ENCODE assay signal across 23 cellular contexts in the genomic region with DNA sequence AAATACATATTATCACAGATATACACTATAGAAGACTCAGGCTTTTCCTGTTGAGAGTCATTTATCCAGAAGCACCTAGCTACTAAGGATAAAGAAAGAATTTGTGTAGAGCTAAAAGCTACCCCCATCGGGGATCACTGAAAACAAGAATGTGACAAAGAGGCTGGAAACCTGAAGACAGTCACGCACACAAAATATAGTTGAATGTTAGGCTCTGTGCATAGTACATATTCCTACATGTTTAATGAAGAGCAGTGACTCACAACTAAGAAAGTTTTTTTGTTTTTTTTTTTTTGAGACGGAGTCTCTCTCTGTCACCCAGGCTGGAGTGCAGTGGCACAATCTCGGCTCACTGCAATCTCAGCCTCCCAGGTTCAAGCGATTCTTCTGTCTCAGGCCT. TPM values are rescaled to one million over a fixed set of nuclear protein-coding genes. Genes with fewer than 3 reads are reported as not detected.
DNase-seq lines count a peak whose midpoint lies in the region; ATAC-seq and TF ChIP-seq lines count a peak whose summit lies in the region.
"Had no signal": no experiment of that assay in that cellular context is flagged by ENCODE, and none has a peak within 500 bp of the region (broad histone marks: within the 10 kb centered on the region; RNA-seq: fewer than 3 reads in every experiment).

No MANE protein-coding gene starts in this region.

- peak overlapping the region in 1 of 2 experiments; percentile 16; a peak in 1 of 4 replicates for H4K8ac ChIP-seq in IMR-90 (ENCODE audit: low read depth in 2 of 2, low read length in 2 of 2)

- DNase-seq in ELR (ENCODE audit: low read depth) = peak; percentile 68
- peak; percentile 38 for DNase-seq in IMR-90
- no peak for DNase-seq in mammary epithelial cell
- DNase-seq in osteoblast (ENCODE audit: insufficient read length, low spot score, missing footprints) = no peak
- no peak for DNase-seq in midbrain (lab: John Stamatoyannopoulos, UW)
- DNase-seq in thyroid gland = no peak
- DNase-seq: AML-193, H7, MV-4-11, NCI-H1417, NCI-H187, NCI-H2107, NCI-H2227 treated with DMSO at 0.1 percent for 48 hours, NCI-H510A treated with DMSO at 0.1 percent for 48 hours, NCI-H774, SHP77, T-helper 1 cell had no signal

- no peaks in the 10 kb centered on the region for H3K27me3 ChIP-seq in IMR-90 (ENCODE audit: control insufficient read depth, insufficient read depth, low read length)
- no peaks in the 10 kb centered on the region for H3K27me3 ChIP-seq in mammary epithelial cell (ENCODE audit: insufficient read depth, low read length)
- H3K27me3 ChIP-seq in osteoblast (ENCODE audit: insufficient read depth, low read length) = no peaks in the 10 kb centered on the region
- H3K27me3 ChIP-seq in thyroid gland = no peaks in the 10 kb centered on the region

- no peaks in the 10 kb centered on the region for H3K79me2 ChIP-seq in mammary epithelial cell (ENCODE audit: insufficient read depth, low read length)
- H3K79me2 ChIP-seq in osteoblast (ENCODE audit: insufficient read depth, low read length) = no peaks in the 10 kb centered on the region

- CTCF ChIA-PET in IMR-90 (lab: Yijun Ruan, JAX) (no interaction called here), mammary epithelial cell (lab: Charles Lee; ENCODE audit: low non-redundant PET) (no interaction called here)

- POLR2A ChIA-PET in IMR-90 (lab: Charles Lee; ENCODE audit: unreplicated experiment) = no interaction called here

- no peak for TF ChIP-seq RAD21 in IMR-90 (IDR thresholded peaks at IDR 0.05; ENCODE audit: low read length)

- 0 out of 2 replicates have a peak, but pooled peaks cover 3% of the 10 kb centered on the region for H3K9me1 ChIP-seq in IMR-90 (ENCODE audit: insufficient read depth, low read length)

- no peak overlapping the region for H2AK9ac ChIP-seq in IMR-90 (replicated peaks; ENCODE audit: low read depth, low read length, poor library complexity)

- no peak overlapping the region for H3K4ac ChIP-seq in IMR-90 (ENCODE audit: low read depth, low read length)

- no peak overlapping the region for H2AK5ac ChIP-seq in IMR-90 (ENCODE audit: low read depth, low read length)

- H2BK5ac ChIP-seq in IMR-90 (ENCODE audit: low read depth, low read length, poor library complexity, severe bottlenecking) = peak overlapping the region; percentile 100

- no peaks in the 10 kb centered on the region; the same call in 1 of the 2 replicates for H3K9me3 ChIP-seq in IMR-90 (ENCODE audit: control insufficient read depth, insufficient read depth, low read length)
- no peaks in the 10 kb centered on the region for H3K9me3 ChIP-seq in mammary epithelial cell (replicated peaks; ENCODE audit: insufficient read depth, low read length)
- no peaks in the 10 kb centered on the region for H3K9me3 ChIP-seq in osteoblast (ENCODE audit: low read depth, low read length)
- H3K9me3 ChIP-seq in thyroid gland = no peaks in the 10 kb centered on the region

- no peak overlapping the region for H4K5ac ChIP-seq in IMR-90 (ENCODE audit: low read depth, low read length)

- 100% methylated on average over 1 of the region's 5 CpGs; no CpG with 5 or more reads in 1 of the 2 experiments for WGBS in IMR-90 (ENCODE audit: extremely low coverage in 2 of 2, insufficient read length in 1 of 2), 2 experiments
- WGBS in mammary epithelial cell (ENCODE audit: low coverage, missing lambda C conversion rate) = 86% methylated on average over 5 of the region's 5 CpGs
- WGBS in thyroid gland, 2 donors = 93% methylated on average over 5 of the region's 5 CpGs

- no peak overlapping the region for H2BK15ac ChIP-seq in IMR-90 (ENCODE audit: low read depth, low read length)

- intact Hi-C loops in IMR-90 (cut with micrococcal nuclease) (no loop called here), mammary epithelial cell (cut with micrococcal nuclease) (loop anchor here (5.0 kb wide), 1 partner anchor 52 kb away; the partner anchor contains the start of gene STX3), thyroid gland (cut with DNase I) (no loop called here)

- no peak for TF ChIP-seq POLR2A in IMR-90 (IDR thresholded peaks at IDR 0.05; ENCODE audit: low read depth, low read length)
- no peak for TF ChIP-seq POLR2A in thyroid gland (IDR thresholded peaks at IDR 0.05)

- peak overlapping the region; percentile 64; the same call in 1 of the 2 replicates for H2BK20ac ChIP-seq in IMR-90 (ENCODE audit: low read depth, low read length)

- in situ Hi-C loops in IMR-90 (cut with MboI; ENCODE audit: low sequenced_read_pairs) = no loop called here
- in situ Hi-C loops in mammary epithelial cell (cut with MboI; ENCODE audit: low sequenced_read_pairs in 2 of 2) = no loop called here

- no peak overlapping the region for H3K14ac ChIP-seq in IMR-90 (replicated peaks; ENCODE audit: low read depth, low read length)

- H2BK120ac ChIP-seq in IMR-90 (ENCODE audit: low read depth, low read length) = peak overlapping the region; percentile 64; the same call in 1 of the 2 replicates

- no peak overlapping the region for H2AFZ ChIP-seq in IMR-90 (replicated peaks; ENCODE audit: low read length, poor library complexity)
- H2AFZ ChIP-seq in mammary epithelial cell (ENCODE audit: low read depth, low read length) = peak overlapping the region; percentile 60
- peak overlapping the region; percentile 6 for H2AFZ ChIP-seq in osteoblast (ENCODE audit: low read length)

- H3K27ac ChIP-seq in IMR-90 (ENCODE audit: insufficient read depth, low read length) = no peak overlapping the region
- no peak overlapping the region for H3K27ac ChIP-seq in mammary epithelial cell (ENCODE audit: insufficient read depth, low read depth, low read length)
- no peak overlapping the region for H3K27ac ChIP-seq in osteoblast (ENCODE audit: low read depth, low read length)
- no peak overlapping the region for H3K27ac ChIP-seq in thyroid gland
- H3K27ac ChIP-seq: C4-2B had no signal

- H3K4me3 ChIP-seq in IMR-90 (ENCODE audit: insufficient read depth, low read depth, low read length) (no peak overlapping the region), mammary epithelial cell (replicated peaks in 1 of 3; ENCODE audit: insufficient read depth in 1 of 3, low read depth in 2 of 3, low read length in 3 of 3) (no peak overlapping the region), osteoblast (ENCODE audit: insufficient read depth, low read length) (no peak overlapping the region), thyroid gland (replicated peaks in 1 of 3) (no peak overlapping the region)
- H3K4me3 ChIP-seq: K562 had no signal

- ATAC-seq in IMR-90 (ENCODE audit: low read depth) = peak; percentile 39
- ATAC-seq in HG02759 (IDR thresholded peaks at IDR 0.05; ENCODE audit: unreplicated experiment) = no peak
- ATAC-seq in GM18517 (IDR thresholded peaks at IDR 0.05; ENCODE audit: unreplicated experiment) = no peak
- ATAC-seq: K562 had no signal

- H4K20me1 ChIP-seq in IMR-90 (ENCODE audit: insufficient read depth, low read length) (no peaks in the 10 kb centered on the region), mammary epithelial cell (ENCODE audit: insufficient read depth, low read length) (no peaks in the 10 kb centered on the region), osteoblast (ENCODE audit: insufficient read depth, low read length) (no peaks in the 10 kb centered on the region)

- no peaks in the 10 kb centered on the region for H3K79me1 ChIP-seq in IMR-90 (ENCODE audit: low read depth in 1 of 2, low read length in 2 of 2)

- H3K9ac ChIP-seq in IMR-90 (ENCODE audit: low read depth, low read length) = no peak overlapping the region
- H3K9ac ChIP-seq in mammary epithelial cell (ENCODE audit: insufficient read depth, low read length) = no peak overlapping the region

- no peak for TF ChIP-seq CTCF in IMR-90 (conservative IDR thresholded peaks at IDR 0.05; ENCODE audit: low read depth, low read length)
- no peak for TF ChIP-seq CTCF in mammary epithelial cell (conservative IDR thresholded peaks at IDR 0.05 in 1 of 2, IDR thresholded peaks at IDR 0.05 in 1 of 2; ENCODE audit: extremely low read depth in 1 of 2, insufficient read depth in 1 of 2, low read depth in 1 of 2, low read length in 2 of 2)
- no peak for TF ChIP-seq CTCF in osteoblast (IDR thresholded peaks at IDR 0.05; ENCODE audit: extremely low read depth, low read depth, low read length)
- TF ChIP-seq CTCF in thyroid gland (IDR thresholded peaks at IDR 0.05) = no peak

- no peak overlapping the region for H3K56ac ChIP-seq in IMR-90 (ENCODE audit: extremely low read depth, insufficient read depth, low read length)

- dilution Hi-C loops in IMR-90 (cut with HindIII; ENCODE audit: low sequenced_read_pairs, unreplicated experiment) (no loop called here), mammary epithelial cell (cut with HindIII; ENCODE audit: low sequenced_read_pairs) (no loop called here)

- H3K23ac ChIP-seq in IMR-90 (ENCODE audit: low read depth, low read length) = no peak overlapping the region

- H3K4me1 ChIP-seq in IMR-90 (ENCODE audit: control insufficient read depth, insufficient read depth, low read length) (peaks cover 9% of the 10 kb centered on the region; the same call in 1 of the 2 replicates), mammary epithelial cell (ENCODE audit: insufficient read depth, low read length) (peaks cover 34% of the 10 kb centered on the region), osteoblast (ENCODE audit: insufficient read depth, low read length) (peaks cover 14% of the 10 kb centered on the region), thyroid gland (no peaks in the 10 kb centered on the region)

- peak overlapping the region; percentile 1; the same call in 1 of the 2 replicates for H3K18ac ChIP-seq in IMR-90 (ENCODE audit: low read depth, low read length)

- H3K4me2 ChIP-seq in IMR-90 (ENCODE audit: low read depth, low read length) (no peak overlapping the region), mammary epithelial cell (ENCODE audit: insufficient read depth, low read depth, low read length) (no peak overlapping the region), osteoblast (ENCODE audit: insufficient read depth, low read length) (no peak overlapping the region)

- BruUV-seq in IMR-90 (replicated peaks; lab: Mats Ljungman, UMichigan) = no TSS peak
- BruUV-seq in mammary epithelial cell (replicated peaks; lab: Mats Ljungman, UMichigan) = no TSS peak

- H4K91ac ChIP-seq in IMR-90 (ENCODE audit: insufficient read depth, low read depth, low read length) = no peak overlapping the region

- H3K36me3 ChIP-seq in IMR-90 (ENCODE audit: control insufficient read depth, insufficient read depth, low read length) (no peaks in the 10 kb centered on the region), mammary epithelial cell (ENCODE audit: insufficient read depth, low read length) (no peaks in the 10 kb centered on the region), osteoblast (ENCODE audit: insufficient read depth, low read length) (no peaks in the 10 kb centered on the region), thyroid gland (no peaks in the 10 kb centered on the region)

RNA-seq across cellular contexts. Expression of gene OR10V1, which starts 8.4 kb away (rescaled TPM):
- not detected in 2 replicates for total RNA-seq in IMR-90 (2012; rRNA removed)
- not detected in 2 replicates for polyA plus RNA-seq in IMR-90 (2012; rRNA removed)
- not detected in 2 replicates for polyA plus RNA-seq in IMR-90 (2012; cell fraction: cytosol; rRNA removed)
- polyA plus RNA-seq in IMR-90 (2012; cell fraction: nucleus; rRNA removed; ENCODE audit: low replicate concordance) = not detected in 2 replicates
- not detected for total RNA-seq in mammary epithelial cell
- not detected for polyA plus RNA-seq in mammary epithelial cell
- polyA minus RNA-seq in mammary epithelial cell = not detected
- not detected in 2 replicates for total RNA-seq in osteoblast
- total RNA-seq in thyroid gland = not detected
- total RNA-seq: Daoy, H7, K562, OCI-LY7 had no signal
- polyA plus RNA-seq: K562 had no signal

RNA-seq across cellular contexts. Expression of gene PATL1, which starts 36.4 kb away (rescaled TPM):
- total RNA-seq in IMR-90 (2012; rRNA removed) = 3.9 and 4.4 TPM in 2 replicates
- polyA plus RNA-seq in IMR-90 (2012; rRNA removed) = 29.7 and 30.9 TPM in 2 replicates
- polyA plus RNA-seq in IMR-90 (2012; cell fraction: cytosol; rRNA removed) = 12.5 and 13.6 TPM in 2 replicates
- 7.4 and 21.6 TPM in 2 replicates for polyA plus RNA-seq in IMR-90 (2012; cell fraction: nucleus; rRNA removed; ENCODE audit: low replicate concordance)
- total RNA-seq in mammary epithelial cell = 10 to 100 TPM; 11.2 to 42.8 TPM
- polyA plus RNA-seq in mammary epithelial cell = 38.4 TPM
- 28.0 TPM for polyA minus RNA-seq in mammary epithelial cell
- total RNA-seq in osteoblast = 17.7 and 19.5 TPM in 2 replicates
- total RNA-seq in thyroid gland = 10 to 100 TPM; 14.5 to 19.8 (median 17.0) TPM

RNA-seq across cellular contexts. Expression of gene STX3, which starts 49.9 kb away (rescaled TPM):
- total RNA-seq in IMR-90 (2012; rRNA removed) (5.4 and 7.5 TPM in 2 replicates), mammary epithelial cell (10 to 100 TPM; 28.8 to 46.8 TPM), osteoblast (51.4 and 53.6 TPM in 2 replicates), thyroid gland (10 to 100 TPM; 36.5 to 46.4 (median 41.6) TPM)
- polyA plus RNA-seq in IMR-90 (2012; rRNA removed) (5.0 and 5.7 TPM in 2 replicates), mammary epithelial cell (20.2 TPM)
- polyA plus RNA-seq in IMR-90 (2012; cell fraction: cytosol; rRNA removed) = 1.8 and 2.6 TPM in 2 replicates
- polyA plus RNA-seq in IMR-90 (2012; cell fraction: nucleus; rRNA removed; ENCODE audit: low replicate concordance) = 2.6 and 11.2 TPM in 2 replicates
- polyA minus RNA-seq in mammary epithelial cell = 22.4 TPM

Comparison
In these comparisons a context has a peak if more than half of its experiments do, and no peak if none do; other contexts are left out.
1. DNase-seq: peak in ELR (single experiment) and IMR-90 (single experiment); none in mammary epithelial cell (single experiment), osteoblast (single experiment), midbrain (single experiment) and thyroid gland (0 of 2).